ENCODE assay signal across 9 cellular contexts in the genomic region with DNA sequence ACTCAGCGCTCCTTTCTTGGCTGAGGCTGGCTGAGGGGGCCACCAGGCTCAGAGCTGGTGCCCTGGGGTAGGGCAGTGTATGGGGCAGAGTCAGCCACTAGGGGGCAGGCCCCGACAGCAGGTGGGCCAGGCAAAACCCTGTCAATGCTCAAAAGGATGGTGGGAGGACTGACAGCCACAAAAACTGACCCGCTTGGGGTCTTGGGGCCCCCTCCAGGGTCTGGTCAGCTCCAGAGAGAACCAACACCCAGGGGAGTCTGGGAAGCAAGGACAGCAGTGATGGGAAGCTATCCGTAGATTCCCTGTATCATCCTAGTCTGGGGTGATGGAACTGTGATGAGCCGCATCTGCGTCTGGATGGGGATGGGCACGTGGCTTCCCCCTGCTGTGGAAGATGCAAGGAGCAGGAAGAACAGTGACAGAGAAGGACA.
DNase-seq lines count a peak whose midpoint lies in the region; ATAC-seq, FAIRE-seq and TF ChIP-seq lines count a peak whose summit lies in the region.
"Had no signal": no experiment of that assay in that cellular context is flagged by ENCODE, and none has a peak within 500 bp of the region (broad histone marks: within the 10 kb centered on the region; RNA-seq: fewer than 3 reads in every experiment).

No MANE protein-coding gene starts in this region.

- no peaks in the 10 kb centered on the region for H3K4me1 Mint-ChIP-seq in activated CD4-positive, alpha-beta T cell treated with anti-CD3 and anti-CD28 coated beads, Interleukin-2, amount 10 ng/mL, durations not matched to agents 24 days and 14 days

- peak; percentile 79 for DNase-seq in activated CD4-positive, alpha-beta T cell treated with anti-CD3 and anti-CD28 coated beads, Interleukin-2, amount 10 ng/mL, durations not matched to agents 24 days and 14 days
- DNase-seq in activated CD4-positive, alpha-beta T cell treated with anti-CD3 and anti-CD28 coated beads for 1 hour = no peak
- DNase-seq in OCI-M1 (lab: John Stamatoyannopoulos, UW) = peak; percentile 61
- no peak for DNase-seq in GM12878 (ENCODE audit: low read depth, low spot score)
- DNase-seq in kidney = peak; percentile 78
- peak; percentile 12 to 27 for DNase-seq in stimulated activated CD8-positive, alpha-beta memory T cell treated with anti-CD3 and anti-CD28 coated beads, Interleukin-15, amount 100 ng/mL, for 48 hours (ENCODE audit: low read depth in 2 of 2)

- H3K27ac ChIP-seq in GM12878 (ENCODE audit: control insufficient read depth, insufficient read depth) (no peak overlapping the region), kidney (ENCODE audit: low read depth in 2 of 2, low read length in 2 of 2) (no peak overlapping the region)

- no TSS peak for BruUV-seq in GM12878 (replicated peaks; lab: Mats Ljungman, UMichigan)

- no peak overlapping the region for H3K27ac Mint-ChIP-seq in activated CD4-positive, alpha-beta T cell treated with anti-CD3 and anti-CD28 coated beads, Interleukin-2, amount 10 ng/mL, durations not matched to agents 24 days and 14 days
- H3K27ac Mint-ChIP-seq: dendritic cell treated with granulocyte-macrophage colony-stimulating factor and Interleukin-4, amounts not matched to agents 40 ng/mL and 50 ng/mL, for 4 days had no signal

- no peaks in the 10 kb centered on the region for H3K36me3 Mint-ChIP-seq in activated CD4-positive, alpha-beta T cell treated with anti-CD3 and anti-CD28 coated beads, Interleukin-2, amount 10 ng/mL, durations not matched to agents 24 days and 14 days (ENCODE audit: low read depth)

- peak; percentile 74 for TF ChIP-seq RAD21 in GM12878 (IDR thresholded peaks at IDR 0.05; ENCODE audit: insufficient read depth, low read depth, low read length)

- H3K9me3 ChIP-seq in GM12878 (replicated peaks; ENCODE audit: control insufficient read depth, insufficient read depth, low read length) (no peaks in the 10 kb centered on the region), kidney (ENCODE audit: control insufficient read depth in 1 of 2, low read length in 2 of 2) (no peaks in the 10 kb centered on the region)

- intact Hi-C loops in activated CD4-positive, alpha-beta T cell treated with anti-CD3 and anti-CD28 coated beads, Interleukin-2, amount 10 ng/mL, durations not matched to agents 24 days and 14 days (cut with micrococcal nuclease) = no loop called here
- intact Hi-C loops in GM12878 (cut with micrococcal nuclease; ENCODE audit: unreplicated experiment) (loop anchor here (1.0 kb wide), 2 partner anchors 157 to 605 kb away; no protein-coding TSS in a partner anchor), kidney (cut with DNase I) (no loop called here)

- no peak for TF ChIP-seq EP300 in GM12878 (IDR thresholded peaks at IDR 0.05; ENCODE audit: borderline replicate concordance in 1 of 2, control insufficient read depth in 1 of 2, low read depth in 2 of 2, low read length in 2 of 2)

- H3K9me3 Mint-ChIP-seq in activated CD4-positive, alpha-beta T cell treated with anti-CD3 and anti-CD28 coated beads, Interleukin-2, amount 10 ng/mL, durations not matched to agents 24 days and 14 days = no peaks in the 10 kb centered on the region
- H3K9me3 Mint-ChIP-seq: dendritic cell treated with granulocyte-macrophage colony-stimulating factor and Interleukin-4, amounts not matched to agents 40 ng/mL and 50 ng/mL, for 4 days had no signal

- no peak overlapping the region for H3K4me3 ChIP-seq in GM12878
- H3K4me3 ChIP-seq in kidney (ENCODE audit: low read length in 2 of 2) = no peak overlapping the region

- POLR2A ChIA-PET in GM12878 (lab: Charles Lee) = no interaction called here

- RAD21 ChIA-PET in GM12878 (lab: Charles Lee; ENCODE audit: unreplicated experiment) = interaction anchor here (0.7 to 4.0 kb wide), 6 partner anchors 130 to 1826 kb away, joined by 3 to 43 read pairs (median 4); no protein-coding TSS in a partner anchor

- H3K9ac ChIP-seq in GM12878 (ENCODE audit: control insufficient read depth, insufficient read depth, low read length) = no peak overlapping the region
- H3K9ac ChIP-seq in kidney (ENCODE audit: low read length in 2 of 2) = no peak overlapping the region

- no peak overlapping the region for H3K4me2 ChIP-seq in GM12878 (ENCODE audit: control insufficient read depth, insufficient read depth)

- ATAC-seq in HG02938 (IDR thresholded peaks at IDR 0.05; ENCODE audit: unreplicated experiment) = peak; percentile 45
- peak; percentile 97 for ATAC-seq in GM12878
- no peak for ATAC-seq in GM21447 (IDR thresholded peaks at IDR 0.05; ENCODE audit: unreplicated experiment)

- H3K36me3 ChIP-seq in GM12878 (ENCODE audit: control insufficient read depth in 2 of 2, insufficient read depth in 2 of 2, low read length in 1 of 2) = no peaks in the 10 kb centered on the region
- no peaks in the 10 kb centered on the region for H3K36me3 ChIP-seq in kidney (ENCODE audit: control insufficient read depth in 1 of 2, insufficient read depth in 2 of 2, low read length in 2 of 2)

- no peaks in the 10 kb centered on the region for H3K4me1 ChIP-seq in GM12878 (ENCODE audit: control insufficient read depth, insufficient read depth, low read length)
- peaks cover 0 to 6% of the 10 kb centered on the region in 2 donors for H3K4me1 ChIP-seq in kidney (ENCODE audit: control insufficient read depth in 1 of 2, insufficient read depth in 1 of 2, low read depth in 1 of 2, low read length in 2 of 2)

- H3K79me2 ChIP-seq in GM12878 (ENCODE audit: control insufficient read depth, insufficient read depth, low read length) = no peaks in the 10 kb centered on the region

- no peaks in the 10 kb centered on the region; a peak in 1 of 4 replicates for H3K27me3 ChIP-seq in GM12878 (replicated peaks in 1 of 2; ENCODE audit: control insufficient read depth in 2 of 2, insufficient read depth in 2 of 2, low read length in 1 of 2)

- FAIRE-seq in GM12878 (lab: Jason Lieb, UNC) (peak; percentile 38), kidney (lab: Jason Lieb, UNC) (no peak)

- TF ChIP-seq CTCF in GM12878 (IDR thresholded peaks at IDR 0.05 in 2 of 3, conservative IDR thresholded peaks at IDR 0.05 in 1 of 3; ENCODE audit: control insufficient read depth in 2 of 3, extremely low read depth in 1 of 3, insufficient read depth in 1 of 3, low read depth in 3 of 3, low read length in 3 of 3) (peak; percentile 87 to 91 (median 89)), kidney (IDR thresholded peaks at IDR 0.05; ENCODE audit: borderline replicate concordance, extremely low read depth, insufficient read depth) (peak; percentile 63)

- SMC1A ChIA-PET in GM12878 (lab: Charles Lee; ENCODE audit: uncharacterized antibody, unreplicated experiment) = interaction anchor here (0.9 to 4.5 kb wide), 8 partner anchors 20 to 605 kb away, joined by 3 to 22 read pairs (median 4); no protein-coding TSS in a partner anchor

- in situ Hi-C loops in GM12878 (cut with MboI) = no loop called here

- TF ChIP-seq POLR2A in GM12878 (IDR thresholded peaks at IDR 0.05; ENCODE audit: low read depth, low read length) = no peak

- no peak overlapping the region for H2AFZ ChIP-seq in GM12878 (ENCODE audit: control insufficient read depth, low read depth, low read length)

- CTCF ChIA-PET in GM12878 (lab: Yijun Ruan, JAX) = interaction anchor here (0.9 to 6.6 kb wide), 24 partner anchors 12 to 1694 kb away, joined by 3 to 88 read pairs (median 4); no protein-coding TSS in a partner anchor

- WGBS in GM12878 (ENCODE audit: insufficient coverage, insufficient replicate concordance, low lambda C conversion rate, missing lambda C conversion rate) = 39% methylated on average over 7 of the region's 7 CpGs

- H4K20me1 ChIP-seq in GM12878 (ENCODE audit: control insufficient read depth, insufficient read depth) = no peaks in the 10 kb centered on the region

- no peak overlapping the region for H3K4me3 Mint-ChIP-seq in activated CD4-positive, alpha-beta T cell treated with anti-CD3 and anti-CD28 coated beads, Interleukin-2, amount 10 ng/mL, durations not matched to agents 24 days and 14 days
- H3K4me3 Mint-ChIP-seq: dendritic cell treated with granulocyte-macrophage colony-stimulating factor and Interleukin-4, amounts not matched to agents 40 ng/mL and 50 ng/mL, for 4 days had no signal

- no peaks in the 10 kb centered on the region for H3K27me3 Mint-ChIP-seq in activated CD4-positive, alpha-beta T cell treated with anti-CD3 and anti-CD28 coated beads, Interleukin-2, amount 10 ng/mL, durations not matched to agents 24 days and 14 days

TF ChIP-seq in GM12878, 131 proteins besides CTCF, POLR2A, EP300 and RAD21:
- TF ChIP-seq FOXM1 (IDR thresholded peaks at IDR 0.05; ENCODE audit: low read depth, low read length) = no peak
- no peak for TF ChIP-seq SPI1 (IDR thresholded peaks at IDR 0.05; ENCODE audit: borderline replicate concordance, insufficient read depth, low read depth, low read length)
- no peak for TF ChIP-seq ZNF274 (IDR thresholded peaks at IDR 0.05; ENCODE audit: insufficient read depth, insufficient read length)
- peak; percentile 80 for TF ChIP-seq SMC3 (IDR thresholded peaks at IDR 0.05; ENCODE audit: borderline replicate concordance, low read length)
- no peak for TF ChIP-seq SMAD1 (IDR thresholded peaks at IDR 0.05; ENCODE audit: low read depth, partially characterized antibody)
- peak; percentile 41; the same call in 1 of the 2 replicates for TF ChIP-seq YY1 (IDR thresholded peaks at IDR 0.05; ENCODE audit: low read depth, low read length)
- TF ChIP-seq ZNF24 (IDR thresholded peaks at IDR 0.05) = no peak
- TF ChIP-seq SMAD5 (IDR thresholded peaks at IDR 0.05; ENCODE audit: low read depth) = no peak
- no peak for TF ChIP-seq MEF2B (IDR thresholded peaks at IDR 0.05; ENCODE audit: partially characterized antibody, poor library complexity, severe bottlenecking)
- no peak for TF ChIP-seq BHLHE40 (IDR thresholded peaks at IDR 0.05; ENCODE audit: borderline replicate concordance in 1 of 2, low read depth in 2 of 2, low read length in 1 of 2)

Comparison
In these comparisons a context has a peak if more than half of its experiments do, and no peak if none do; other contexts are left out.
1. DNase-seq: peak in activated CD4-positive, alpha-beta T cell treated with anti-CD3 and anti-CD28 coated beads, Interleukin-2, amount 10 ng/mL, durations not matched to agents 24 days and 14 days (single experiment), OCI-M1 (single experiment), kidney (single experiment) and stimulated activated CD8-positive, alpha-beta memory T cell treated with anti-CD3 and anti-CD28 coated beads, Interleukin-15, amount 100 ng/mL, for 48 hours (2 of 2); none in activated CD4-positive, alpha-beta T cell treated with anti-CD3 and anti-CD28 coated beads for 1 hour (single experiment) and GM12878 (single experiment).